Comparison of ENCODE assay signal across 8 cellular contexts in the genomic region with DNA sequence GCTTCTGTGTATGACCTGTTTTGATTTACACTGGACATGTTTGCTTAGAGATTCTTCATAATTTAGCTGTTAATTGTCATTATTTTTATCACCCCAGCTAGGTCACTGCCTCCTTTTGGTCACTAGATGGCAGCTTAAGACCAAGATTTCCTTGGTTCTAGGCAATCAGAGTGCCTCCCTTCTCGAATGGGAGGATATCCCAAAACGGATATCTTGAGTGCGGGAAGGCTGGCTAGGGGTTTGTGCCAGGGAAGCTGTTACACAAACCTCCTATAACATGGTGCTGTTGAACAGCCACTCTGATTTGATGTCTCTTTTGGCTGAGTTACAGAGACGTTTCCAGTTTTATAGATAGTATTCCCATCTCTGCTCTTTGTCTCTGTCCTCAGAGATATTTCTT.
DNase-seq lines count a peak whose midpoint lies in the region; ATAC-seq and TF ChIP-seq lines count a peak whose summit lies in the region.

No MANE protein-coding gene starts in this region.

- peak; percentile 71 for TF ChIP-seq RAD21 in HCT116 (IDR thresholded peaks at IDR 0.05; ENCODE audit: low read depth)

- no peaks in the 10 kb centered on the region for H3K27me3 ChIP-seq in BE2C
- no peaks in the 10 kb centered on the region for H3K27me3 ChIP-seq in HCT116 (ENCODE audit: insufficient read depth, low read length)
- no peaks in the 10 kb centered on the region for H3K27me3 ChIP-seq in psoas muscle (ENCODE audit: insufficient read depth in 3 of 3, low read length in 2 of 3)

- H3K4me1 ChIP-seq in BE2C = peaks cover 3% of the 10 kb centered on the region; the same call in 1 of the 2 replicates
- H3K4me1 ChIP-seq in HCT116 (ENCODE audit: control insufficient read depth in 1 of 2, insufficient read depth in 2 of 2, low read length in 2 of 2) = no peaks in the 10 kb centered on the region
- no peaks in the 10 kb centered on the region for H3K4me1 ChIP-seq in psoas muscle

- H3K9me2 ChIP-seq in HCT116 (ENCODE audit: insufficient read depth) = no peaks in the 10 kb centered on the region

- RAD21 ChIA-PET in HCT116 (lab: Charles Lee; ENCODE audit: low non-redundant PET in 1 of 2, low total read pairs in 2 of 2, uncharacterized antibody in 2 of 2, unreplicated experiment in 2 of 2) = interaction anchor here (0.9 to 1.0 kb wide), 2 partner anchors 133 to 1995 kb away, joined by 3 to 4 read pairs; no protein-coding TSS in a partner anchor

- no peak overlapping the region for H3K9ac ChIP-seq in HCT116 (ENCODE audit: low read length)

- H3K79me2 ChIP-seq in HCT116 (ENCODE audit: insufficient read depth, low read length) = no peaks in the 10 kb centered on the region

- CTCF ChIA-PET in HCT116 (lab: Charles Lee) = interaction anchor here (0.6 to 1.3 kb wide), 6 partner anchors 134 to 1994 kb away, joined by 3 to 6 read pairs (median 4); no protein-coding TSS in a partner anchor

- H3K27ac ChIP-seq in HCT116 (ENCODE audit: low read depth, low read length) = no peak overlapping the region
- no peak overlapping the region for H3K27ac ChIP-seq in psoas muscle

- no TSS peak for BruUV-seq in HCT116 (replicated peaks; lab: Mats Ljungman, UMichigan)

- peak; percentile 93 for TF ChIP-seq CTCF in BE2C (IDR thresholded peaks at IDR 0.05; ENCODE audit: low read depth, low read length)
- TF ChIP-seq CTCF in GM12873 (IDR thresholded peaks at IDR 0.05; ENCODE audit: insufficient read depth, low read depth, low read length, missing control alignments) = peak; percentile 76
- TF ChIP-seq CTCF in HCT116 (IDR thresholded peaks at IDR 0.05 in 2 of 3, conservative IDR thresholded peaks at IDR 0.05 in 1 of 3; ENCODE audit: borderline replicate concordance in 1 of 3, insufficient read depth in 1 of 3, low read depth in 2 of 3, low read length in 2 of 3) = peak; percentile 36 to 81 (median 73); a peak in 5 of 6 replicates
- TF ChIP-seq CTCF in LNCaP clone FGC (IDR thresholded peaks at IDR 0.05; ENCODE audit: control insufficient read depth, extremely low read depth, insufficient read depth) = peak; percentile 94
- peak; percentile 81 for TF ChIP-seq CTCF in fibroblast of the aortic adventitia (IDR thresholded peaks at IDR 0.05; ENCODE audit: insufficient read depth, low read length)
- peak; percentile 31 for TF ChIP-seq CTCF in psoas muscle (IDR thresholded peaks at IDR 0.05)

- DNase-seq in BE2C = peak; percentile 48
- peak; percentile 32 for DNase-seq in HCT116 (ENCODE audit: low read depth, low spot score)
- peak; percentile 10 for DNase-seq in LNCaP clone FGC (ENCODE audit: low read depth)
- DNase-seq in fibroblast of the aortic adventitia (ENCODE audit: low read depth) = peak; percentile 58
- DNase-seq in psoas muscle = no peak
- DNase-seq in T1000 (lab: John Stamatoyannopoulos, UW) = no peak

- POLR2A ChIA-PET in HCT116 (lab: Charles Lee) = no interaction called here

- no peaks in the 10 kb centered on the region for H4K20me1 ChIP-seq in HCT116 (ENCODE audit: insufficient read depth)

- intact Hi-C loops in HCT116 (cut with micrococcal nuclease) (loop anchor here (2.0 to 10.0 kb wide), 3 partner anchors 914 to 1994 kb away; no protein-coding TSS in a partner anchor), psoas muscle (cut with DNase I) (no loop called here)

- H3K4me2 ChIP-seq in HCT116 (ENCODE audit: low read length) = peak overlapping the region; percentile 18; the same call in 1 of the 2 replicates

- H3K9me3 ChIP-seq in BE2C = no peaks in the 10 kb centered on the region
- no peaks in the 10 kb centered on the region for H3K9me3 ChIP-seq in HCT116 (ENCODE audit: control insufficient read depth in 1 of 2, insufficient read depth in 1 of 2, low read depth in 1 of 2, low read length in 2 of 2)
- H3K9me3 ChIP-seq in psoas muscle = peaks cover 4% of the 10 kb centered on the region

- no peak overlapping the region for H2AFZ ChIP-seq in HCT116 (ENCODE audit: low read depth, low read length, poor library complexity, severe bottlenecking)

- 4 to 10% (median 6%) methylated on average over 4 of the region's 4 CpGs for WGBS in psoas muscle, 3 donors

- H3K4me3 ChIP-seq in BE2C (ENCODE audit: low read depth, low read length) = peak overlapping the region; percentile 6; the same call in 1 of the 2 replicates
- H3K4me3 ChIP-seq in HCT116 (replicated peaks in 1 of 2; ENCODE audit: low read depth in 1 of 2, low read length in 2 of 2) = no peak overlapping the region
- no peak overlapping the region for H3K4me3 ChIP-seq in LNCaP clone FGC (ENCODE audit: low read depth, low read length)
- H3K4me3 ChIP-seq in fibroblast of the aortic adventitia (ENCODE audit: low read depth, low read length) = no peak overlapping the region
- H3K4me3 ChIP-seq in psoas muscle = no peak overlapping the region

- H3K36me3 ChIP-seq in BE2C (no peaks in the 10 kb centered on the region), HCT116 (ENCODE audit: control insufficient read depth in 1 of 2, insufficient read depth in 2 of 2, low read length in 2 of 2) (no peaks in the 10 kb centered on the region), psoas muscle (ENCODE audit: insufficient read depth in 1 of 2, low read depth in 1 of 2) (no peaks in the 10 kb centered on the region)

- no peak for TF ChIP-seq POLR2A in HCT116 (IDR thresholded peaks at IDR 0.05; ENCODE audit: borderline replicate concordance, extremely low read depth, insufficient read depth, insufficient read length)

- ATAC-seq in HCT116 = peak; percentile 91
- ATAC-seq in SK-N-SH treated with all-trans-retinoic acid at 6 μM for 48 hours = peak; percentile 92
- ATAC-seq in psoas muscle = no peak

TF ChIP-seq in HCT116, 20 proteins besides CTCF, POLR2A, EP300 and RAD21:
- TF ChIP-seq, protein P1, sequence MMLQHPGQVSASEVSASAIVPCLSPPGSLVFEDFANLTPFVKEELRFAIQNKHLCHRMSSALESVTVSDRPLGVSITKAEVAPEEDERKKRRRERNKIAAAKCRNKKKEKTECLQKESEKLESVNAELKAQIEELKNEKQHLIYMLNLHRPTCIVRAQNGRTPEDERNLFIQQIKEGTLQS (IDR thresholded peaks at IDR 0.05) = no peak
- TF ChIP-seq CEBPB (IDR thresholded peaks at IDR 0.05; ENCODE audit: low read depth) (no peak), ZNF274 (IDR thresholded peaks at IDR 0.05; ENCODE audit: low read depth, low read length) (no peak), TCF7L2 (IDR thresholded peaks at IDR 0.05; ENCODE audit: borderline replicate concordance, extremely low read depth, insufficient read depth, insufficient read length) (no peak), ZFX (IDR thresholded peaks at IDR 0.05) (no peak), SP1 (IDR thresholded peaks at IDR 0.05; ENCODE audit: low read depth) (no peak), YY1 (IDR thresholded peaks at IDR 0.05; ENCODE audit: extremely low read depth, insufficient replicate concordance, low read depth, low read length) (no peak)

TF ChIP-seq in SK-N-SH treated with all-trans-retinoic acid at 6 μM for 48 hours, 23 proteins besides CTCF, POLR2A, EP300 and RAD21:
- TF ChIP-seq BACH2 (CRISPR knock-in tag; IDR thresholded peaks at IDR 0.05; ENCODE audit: borderline replicate concordance) (no peak), PPARA (CRISPR knock-in tag; IDR thresholded peaks at IDR 0.05; ENCODE audit: borderline replicate concordance) (no peak), GLIS3 (CRISPR knock-in tag; IDR thresholded peaks at IDR 0.05) (no peak), ZNF70 (CRISPR knock-in tag; IDR thresholded peaks at IDR 0.05) (no peak)

Comparison
In these comparisons a context has a peak if more than half of its experiments do, and no peak if none do; other contexts are left out.
1. DNase-seq: peak in BE2C (single experiment), HCT116 (single experiment), LNCaP clone FGC (single experiment) and fibroblast of the aortic adventitia (single experiment); none in psoas muscle (0 of 2) and T1000 (single experiment).
2. CTCF ChIP-seq: peak in every context shown above with its lines; median percentile 94 in LNCaP clone FGC; 93 in BE2C; 81 in fibroblast of the aortic adventitia; 76 in GM12873; 73 in HCT116; 31 in psoas muscle.
3. ATAC-seq: peak in HCT116 (single experiment) and SK-N-SH treated with all-trans-retinoic acid at 6 μM for 48 hours (single experiment); none in psoas muscle (0 of 4).